Comparison of ENCODE assay signal across 9 cellular contexts in genomic region chr5:78269088-78269703, GRCh38. TPM values are rescaled to one million over a fixed set of nuclear protein-coding genes. Genes with fewer than 3 reads are reported as not detected.
DNase-seq lines count a peak whose midpoint lies in the region; ATAC-seq, FAIRE-seq and TF ChIP-seq lines count a peak whose summit lies in the region.
"Had no signal": no experiment of that assay in that cellular context is flagged by ENCODE, and none has a peak within 500 bp of the region (broad histone marks: within the 10 kb centered on the region; RNA-seq: fewer than 3 reads in every experiment).

No MANE protein-coding gene starts in this region.

- DNase-seq in AG10803 (ENCODE audit: low read depth): no peak
- DNase-seq in T-cell: no peak
- DNase-seq in keratinocyte (ENCODE audit: low read depth, low spot score): no peak
- no peak for DNase-seq in hypothalamus (lab: John Stamatoyannopoulos, UW)
- no peak for DNase-seq in hepatic stellate cell (ENCODE audit: low spot score)
- DNase-seq in NCI-H2029 (lab: John Stamatoyannopoulos, UW): no peak

- no peak overlapping the region for H3K27ac Mint-ChIP-seq in T-cell

- H3K27me3 ChIP-seq in keratinocyte (ENCODE audit: control insufficient read depth, extremely low read depth, insufficient read depth, low read length): no peaks in the 10 kb centered on the region

- H3K27ac ChIP-seq in keratinocyte (ENCODE audit: control insufficient read depth, insufficient read depth, low read length): no peak overlapping the region

- no peak for FAIRE-seq in keratinocyte (lab: Jason Lieb, UNC)

- H3K4me1 ChIP-seq in keratinocyte (ENCODE audit: control insufficient read depth, extremely low read depth, insufficient read depth, low read length): no peaks in the 10 kb centered on the region

- no peaks in the 10 kb centered on the region for H3K27me3 Mint-ChIP-seq in T-cell

- CTCF ChIA-PET in T-cell (lab: Charles Lee): interaction anchor here in 1 of 2 donors (1.1 to 1.4 kb wide), 4 partner anchors 13 to 708 kb away, joined by 3 to 5 read pairs (median 4); no protein-coding TSS in a partner anchor

- H4K20me1 ChIP-seq in keratinocyte (ENCODE audit: control insufficient read depth, extremely low read depth, insufficient read depth, low read length): peaks cover 3% of the 10 kb centered on the region

- H3K4me1 Mint-ChIP-seq in T-cell: peaks cover 23 to 31% (median 28%) of the 10 kb centered on the region in 3 donors

- dilution Hi-C loops in keratinocyte (cut with MboI; ENCODE audit: extremely low pct_ligation_motif_present, low sequenced_read_pairs): no loop called here

- H3K4me3 Mint-ChIP-seq in T-cell: no peak overlapping the region

- peak; percentile 62 for ATAC-seq in GM21529 (IDR thresholded peaks at IDR 0.05; ENCODE audit: unreplicated experiment)
- ATAC-seq in T-cell (replicated peaks in 1 of 4): peak in 3 of 4 experiments; percentile 34 to 65 (median 49)
- no peak for ATAC-seq in HG03196 (IDR thresholded peaks at IDR 0.05; ENCODE audit: unreplicated experiment)

- peaks cover 35% of the 10 kb centered on the region for H3K79me2 ChIP-seq in keratinocyte (ENCODE audit: control insufficient read depth, insufficient read depth, low read length)

- H3K4me2 ChIP-seq in keratinocyte (ENCODE audit: control insufficient read depth, extremely low read depth, insufficient read depth, low read depth, low read length): no peak overlapping the region

- H2AFZ ChIP-seq in keratinocyte (ENCODE audit: control insufficient read depth, low read length): no peak overlapping the region

- POLR2A ChIA-PET in T-cell (lab: Charles Lee): interaction anchor here in 1 of 2 donors (0.5 kb wide), 1 partner anchor 13 kb away, joined by 3 read pairs; no protein-coding TSS in a partner anchor

- no peaks in the 10 kb centered on the region for H3K9me3 ChIP-seq in keratinocyte (ENCODE audit: control insufficient read depth, low read depth, low read length)
- H3K9me3 ChIP-seq: HAP-1 had no signal

- no peaks in the 10 kb centered on the region for H3K9me3 Mint-ChIP-seq in T-cell

- H3K9ac ChIP-seq in keratinocyte (ENCODE audit: control insufficient read depth, extremely low read depth, insufficient read depth, low read length): no peak overlapping the region

- H3K4me3 ChIP-seq in AG10803 (ENCODE audit: low read length) (no peak overlapping the region), keratinocyte (ENCODE audit: control insufficient read depth in 2 of 3, extremely low read depth in 1 of 3, insufficient read depth in 2 of 3, low read depth in 1 of 3, low read length in 3 of 3) (no peak overlapping the region)
- H3K4me3 ChIP-seq: HAP-1 had no signal

- H3K36me3 ChIP-seq in keratinocyte (ENCODE audit: control insufficient read depth in 2 of 2, extremely low read depth in 1 of 2, insufficient read depth in 2 of 2, low read length in 2 of 2): peaks cover 2 to 8% of the 10 kb centered on the region in 2 experiments

- H3K9me1 ChIP-seq in keratinocyte (ENCODE audit: control insufficient read depth, extremely low read depth, insufficient read depth, low read length): no peaks in the 10 kb centered on the region

- H3K36me3 Mint-ChIP-seq in T-cell: peaks cover 20% of the 10 kb centered on the region

- TF ChIP-seq CTCF in AG10803 (conservative IDR thresholded peaks at IDR 0.05; ENCODE audit: low read length): peak; percentile 58
- peak in 2 of 3 experiments; percentile 7 to 42 for TF ChIP-seq CTCF in keratinocyte (optimal IDR thresholded peaks at IDR 0.05 in 1 of 3, IDR thresholded peaks at IDR 0.05 in 1 of 3, conservative IDR thresholded peaks at IDR 0.05 in 1 of 3; ENCODE audit: extremely low read depth in 1 of 3, insufficient read depth in 2 of 3, low read length in 3 of 3)

RNA-seq across cellular contexts. Expression of gene AP3B1, which starts 25.3 kb away (rescaled TPM):
- 10 to 100 TPM; 26.2 to 40.8 (median 31.4) TPM for total RNA-seq in T-cell
- polyA plus RNA-seq in keratinocyte: 40.1 to 65.1 TPM (median 57.4 TPM) in 3 replicates
- 41.0 TPM for polyA plus RNA-seq in keratinocyte (2011; ENCODE audit: low read depth)
- 38.4 and 79.1 TPM in 2 replicates for polyA plus RNA-seq in keratinocyte (2011; cell fraction: cytosol; rRNA removed)
- polyA plus RNA-seq in keratinocyte (2011; cell fraction: nucleus; rRNA removed): 61.9 and 72.3 TPM in 2 replicates
- polyA plus RNA-seq in keratinocyte (2012; ENCODE audit: low replicate concordance): 25.7 and 40.8 TPM in 2 replicates
- 26.4 to 83.3 TPM (median 47.4 TPM) in 3 replicates for polyA minus RNA-seq in keratinocyte
- 26.1 TPM for polyA minus RNA-seq in keratinocyte (2011; cell fraction: cytosol; rRNA and poly(A)+ RNA removed)
- 39.6 and 79.4 TPM in 2 replicates for polyA minus RNA-seq in keratinocyte (2011; cell fraction: nucleus; rRNA and poly(A)+ RNA removed)
